ENCODE assay signal across 1 cellular context in the genomic region with DNA sequence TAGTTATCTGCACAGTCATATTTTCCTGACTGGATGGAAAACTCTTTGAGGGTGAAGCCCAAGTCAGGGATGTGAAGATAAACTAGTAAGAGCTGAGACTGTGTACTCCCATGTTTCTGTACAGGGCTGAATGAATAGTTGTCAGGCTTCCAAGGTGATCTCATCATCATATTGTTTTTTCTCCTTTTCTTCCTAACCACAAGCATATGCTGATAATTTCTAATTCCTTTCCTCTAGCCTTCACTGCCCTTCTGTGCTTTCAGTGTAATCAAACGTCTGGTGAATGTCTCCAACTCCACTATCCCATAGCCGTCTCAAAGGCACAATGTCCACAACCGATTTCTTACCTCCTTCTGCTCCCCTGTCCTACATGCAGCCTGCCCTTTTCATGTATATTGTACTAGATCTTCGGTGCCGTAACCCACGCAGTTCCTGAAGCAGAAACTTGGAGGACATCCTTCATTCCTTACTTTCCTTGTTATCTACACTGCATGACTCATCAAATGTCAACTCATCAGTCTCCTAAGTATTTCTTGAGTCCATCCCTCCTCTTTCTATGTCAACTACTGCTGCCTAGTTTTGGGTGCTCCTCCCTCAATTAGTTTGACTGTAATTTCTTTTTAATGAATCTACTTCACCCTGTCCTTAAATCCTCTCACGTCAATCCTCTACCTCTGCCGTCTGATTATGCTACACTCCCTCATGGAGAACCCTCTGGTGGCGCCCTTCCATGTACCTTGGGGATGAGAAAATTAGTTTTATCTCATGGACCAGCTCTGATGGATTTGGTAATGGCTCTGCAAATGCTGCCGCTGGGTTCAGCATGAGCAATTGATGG.
TF ChIP-seq lines count a peak whose summit lies in the region.

No MANE protein-coding gene starts in this region.

TF ChIP-seq in HEK293, 187 proteins besides CTCF, POLR2A, EP300 and RAD21 (continued from another document and continues in another):
- TF ChIP-seq, protein P1, sequence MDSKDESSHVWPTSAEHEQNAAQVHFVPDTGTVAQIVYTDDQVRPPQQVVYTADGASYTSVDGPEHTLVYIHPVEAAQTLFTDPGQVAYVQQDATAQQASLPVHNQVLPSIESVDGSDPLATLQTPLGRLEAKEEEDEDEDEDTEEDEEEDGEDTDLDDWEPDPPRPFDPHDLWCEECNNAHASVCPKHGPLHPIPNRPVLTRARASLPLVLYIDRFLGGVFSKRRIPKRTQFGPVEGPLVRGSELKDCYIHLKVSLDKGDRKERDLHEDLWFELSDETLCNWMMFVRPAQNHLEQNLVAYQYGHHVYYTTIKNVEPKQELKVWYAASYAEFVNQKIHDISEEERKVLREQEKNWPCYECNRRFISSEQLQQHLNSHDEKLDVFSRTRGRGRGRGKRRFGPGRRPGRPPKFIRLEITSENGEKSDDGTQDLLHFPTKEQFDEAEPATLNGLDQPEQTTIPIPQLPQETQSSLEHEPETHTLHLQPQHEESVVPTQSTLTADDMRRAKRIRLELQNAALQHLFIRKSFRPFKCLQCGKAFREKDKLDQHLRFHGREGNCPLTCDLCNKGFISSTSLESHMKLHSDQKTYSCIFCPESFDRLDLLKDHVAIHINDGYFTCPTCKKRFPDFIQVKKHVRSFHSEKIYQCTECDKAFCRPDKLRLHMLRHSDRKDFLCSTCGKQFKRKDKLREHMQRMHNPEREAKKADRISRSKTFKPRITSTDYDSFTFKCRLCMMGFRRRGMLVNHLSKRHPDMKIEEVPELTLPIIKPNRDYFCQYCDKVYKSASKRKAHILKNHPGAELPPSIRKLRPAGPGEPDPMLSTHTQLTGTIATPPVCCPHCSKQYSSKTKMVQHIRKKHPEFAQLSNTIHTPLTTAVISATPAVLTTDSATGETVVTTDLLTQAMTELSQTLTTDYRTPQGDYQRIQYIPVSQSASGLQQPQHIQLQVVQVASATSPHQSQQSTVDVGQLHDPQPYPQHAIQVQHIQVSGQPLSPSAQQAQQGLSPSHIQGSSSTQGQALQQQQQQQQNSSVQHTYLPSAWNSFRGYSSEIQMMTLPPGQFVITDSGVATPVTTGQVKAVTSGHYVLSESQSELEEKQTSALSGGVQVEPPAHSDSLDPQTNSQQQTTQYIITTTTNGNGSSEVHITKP (tag by site-specific recombination; IDR thresholded peaks at IDR 0.05), result peak; percentile 80
- TF ChIP-seq, protein P2, sequence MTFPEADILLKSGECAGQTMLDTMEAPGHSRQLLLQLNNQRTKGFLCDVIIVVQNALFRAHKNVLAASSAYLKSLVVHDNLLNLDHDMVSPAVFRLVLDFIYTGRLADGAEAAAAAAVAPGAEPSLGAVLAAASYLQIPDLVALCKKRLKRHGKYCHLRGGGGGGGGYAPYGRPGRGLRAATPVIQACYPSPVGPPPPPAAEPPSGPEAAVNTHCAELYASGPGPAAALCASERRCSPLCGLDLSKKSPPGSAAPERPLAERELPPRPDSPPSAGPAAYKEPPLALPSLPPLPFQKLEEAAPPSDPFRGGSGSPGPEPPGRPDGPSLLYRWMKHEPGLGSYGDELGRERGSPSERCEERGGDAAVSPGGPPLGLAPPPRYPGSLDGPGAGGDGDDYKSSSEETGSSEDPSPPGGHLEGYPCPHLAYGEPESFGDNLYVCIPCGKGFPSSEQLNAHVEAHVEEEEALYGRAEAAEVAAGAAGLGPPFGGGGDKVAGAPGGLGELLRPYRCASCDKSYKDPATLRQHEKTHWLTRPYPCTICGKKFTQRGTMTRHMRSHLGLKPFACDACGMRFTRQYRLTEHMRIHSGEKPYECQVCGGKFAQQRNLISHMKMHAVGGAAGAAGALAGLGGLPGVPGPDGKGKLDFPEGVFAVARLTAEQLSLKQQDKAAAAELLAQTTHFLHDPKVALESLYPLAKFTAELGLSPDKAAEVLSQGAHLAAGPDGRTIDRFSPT (tag by site-specific recombination; IDR thresholded peaks at IDR 0.05), result peak; percentile 77
- TF ChIP-seq, protein P3, sequence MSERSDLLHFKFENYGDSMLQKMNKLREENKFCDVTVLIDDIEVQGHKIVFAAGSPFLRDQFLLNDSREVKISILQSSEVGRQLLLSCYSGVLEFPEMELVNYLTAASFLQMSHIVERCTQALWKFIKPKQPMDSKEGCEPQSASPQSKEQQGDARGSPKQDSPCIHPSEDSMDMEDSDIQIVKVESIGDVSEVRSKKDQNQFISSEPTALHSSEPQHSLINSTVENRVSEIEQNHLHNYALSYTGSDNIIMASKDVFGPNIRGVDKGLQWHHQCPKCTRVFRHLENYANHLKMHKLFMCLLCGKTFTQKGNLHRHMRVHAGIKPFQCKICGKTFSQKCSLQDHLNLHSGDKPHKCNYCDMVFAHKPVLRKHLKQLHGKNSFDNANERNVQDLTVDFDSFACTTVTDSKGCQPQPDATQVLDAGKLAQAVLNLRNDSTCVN (tag by site-specific recombination; optimal IDR thresholded peaks at IDR 0.05), result no peak
- TF ChIP-seq ZNF341 (tag by site-specific recombination; IDR thresholded peaks at IDR 0.05; ENCODE audit: low read depth) (no peak), HOXC10 (CRISPR knock-in tag; IDR thresholded peaks at IDR 0.05) (no peak), ZNF184 (tag by site-specific recombination; IDR thresholded peaks at IDR 0.05) (0 out of 2 replicates have a peak, but pooled peaks have one; percentile 24), ZFP37 (tag by site-specific recombination; IDR thresholded peaks at IDR 0.05) (peak; percentile 88), ZNF624 (tag by site-specific recombination; IDR thresholded peaks at IDR 0.05) (no peak), IKZF3 (tag by site-specific recombination; IDR thresholded peaks at IDR 0.05) (peak; percentile 57; the same call in 1 of the 2 replicates), ZNF473 (tag by site-specific recombination; IDR thresholded peaks at IDR 0.05) (no peak), KLF9 (tag by site-specific recombination; IDR thresholded peaks at IDR 0.05; ENCODE audit: low read depth) (no peak; the same call in 1 of the 2 replicates), ZSCAN16 (tag by site-specific recombination; IDR thresholded peaks at IDR 0.05) (no peak), ZNF677 (tag by site-specific recombination; IDR thresholded peaks at IDR 0.05) (no peak), ZIC2 (tag by site-specific recombination; IDR thresholded peaks at IDR 0.05) (no peak), ZNF112 (tag by site-specific recombination; IDR thresholded peaks at IDR 0.05) (no peak), KLF7 (tag by site-specific recombination; IDR thresholded peaks at IDR 0.05; ENCODE audit: borderline replicate concordance) (no peak), SP2 (tag by site-specific recombination; IDR thresholded peaks at IDR 0.05) (no peak), ZNF248 (tag by site-specific recombination; IDR thresholded peaks at IDR 0.05) (no peak), ZNF768 (tag by site-specific recombination; IDR thresholded peaks at IDR 0.05) (no peak), FEZF1 (tag by site-specific recombination; IDR thresholded peaks at IDR 0.05) (peak; percentile 49; the same call in 1 of the 2 replicates), ZNF558 (tag by site-specific recombination; IDR thresholded peaks at IDR 0.05) (peak; percentile 74; the same call in 1 of the 2 replicates), WT1 (tag by site-specific recombination; IDR thresholded peaks at IDR 0.05) (peak; percentile 100), ZNF391 (tag by site-specific recombination; IDR thresholded peaks at IDR 0.05; ENCODE audit: borderline replicate concordance, low read depth) (0 out of 2 replicates have a peak, but pooled peaks have one; percentile 15), ZSCAN30 (tag by site-specific recombination; IDR thresholded peaks at IDR 0.05) (0 out of 2 replicates have a peak, but pooled peaks have one; percentile 16), TRIM28 (IDR thresholded peaks at IDR 0.05; ENCODE audit: borderline replicate concordance, low read length) (peak; percentile 54), OSR2 (tag by site-specific recombination; IDR thresholded peaks at IDR 0.05) (peak; percentile 87), ZNF121 (tag by site-specific recombination; IDR thresholded peaks at IDR 0.05) (no peak), BCL11B (tag by site-specific recombination; IDR thresholded peaks at IDR 0.05; ENCODE audit: low read depth) (no peak), YY2 (tag by site-specific recombination; IDR thresholded peaks at IDR 0.05) (peak; percentile 45; the same call in 1 of the 2 replicates), ZNF747 (tag by site-specific recombination; IDR thresholded peaks at IDR 0.05) (no peak), KLF8 (tag by site-specific recombination; IDR thresholded peaks at IDR 0.05) (peak; percentile 80)
- TF ChIP-seq, protein P4, sequence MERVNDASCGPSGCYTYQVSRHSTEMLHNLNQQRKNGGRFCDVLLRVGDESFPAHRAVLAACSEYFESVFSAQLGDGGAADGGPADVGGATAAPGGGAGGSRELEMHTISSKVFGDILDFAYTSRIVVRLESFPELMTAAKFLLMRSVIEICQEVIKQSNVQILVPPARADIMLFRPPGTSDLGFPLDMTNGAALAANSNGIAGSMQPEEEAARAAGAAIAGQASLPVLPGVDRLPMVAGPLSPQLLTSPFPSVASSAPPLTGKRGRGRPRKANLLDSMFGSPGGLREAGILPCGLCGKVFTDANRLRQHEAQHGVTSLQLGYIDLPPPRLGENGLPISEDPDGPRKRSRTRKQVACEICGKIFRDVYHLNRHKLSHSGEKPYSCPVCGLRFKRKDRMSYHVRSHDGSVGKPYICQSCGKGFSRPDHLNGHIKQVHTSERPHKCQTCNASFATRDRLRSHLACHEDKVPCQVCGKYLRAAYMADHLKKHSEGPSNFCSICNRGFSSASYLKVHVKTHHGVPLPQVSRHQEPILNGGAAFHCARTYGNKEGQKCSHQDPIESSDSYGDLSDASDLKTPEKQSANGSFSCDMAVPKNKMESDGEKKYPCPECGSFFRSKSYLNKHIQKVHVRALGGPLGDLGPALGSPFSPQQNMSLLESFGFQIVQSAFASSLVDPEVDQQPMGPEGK (tag by site-specific recombination; IDR thresholded peaks at IDR 0.05), result peak; percentile 50; the same call in 1 of the 2 replicates
- TF ChIP-seq, protein P5, sequence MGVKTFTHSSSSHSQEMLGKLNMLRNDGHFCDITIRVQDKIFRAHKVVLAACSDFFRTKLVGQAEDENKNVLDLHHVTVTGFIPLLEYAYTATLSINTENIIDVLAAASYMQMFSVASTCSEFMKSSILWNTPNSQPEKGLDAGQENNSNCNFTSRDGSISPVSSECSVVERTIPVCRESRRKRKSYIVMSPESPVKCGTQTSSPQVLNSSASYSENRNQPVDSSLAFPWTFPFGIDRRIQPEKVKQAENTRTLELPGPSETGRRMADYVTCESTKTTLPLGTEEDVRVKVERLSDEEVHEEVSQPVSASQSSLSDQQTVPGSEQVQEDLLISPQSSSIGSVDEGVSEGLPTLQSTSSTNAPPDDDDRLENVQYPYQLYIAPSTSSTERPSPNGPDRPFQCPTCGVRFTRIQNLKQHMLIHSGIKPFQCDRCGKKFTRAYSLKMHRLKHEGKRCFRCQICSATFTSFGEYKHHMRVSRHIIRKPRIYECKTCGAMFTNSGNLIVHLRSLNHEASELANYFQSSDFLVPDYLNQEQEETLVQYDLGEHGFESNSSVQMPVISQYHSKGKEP (tag by site-specific recombination; IDR thresholded peaks at IDR 0.05), result peak; percentile 45; the same call in 1 of the 2 replicates
- TF ChIP-seq, protein P6, sequence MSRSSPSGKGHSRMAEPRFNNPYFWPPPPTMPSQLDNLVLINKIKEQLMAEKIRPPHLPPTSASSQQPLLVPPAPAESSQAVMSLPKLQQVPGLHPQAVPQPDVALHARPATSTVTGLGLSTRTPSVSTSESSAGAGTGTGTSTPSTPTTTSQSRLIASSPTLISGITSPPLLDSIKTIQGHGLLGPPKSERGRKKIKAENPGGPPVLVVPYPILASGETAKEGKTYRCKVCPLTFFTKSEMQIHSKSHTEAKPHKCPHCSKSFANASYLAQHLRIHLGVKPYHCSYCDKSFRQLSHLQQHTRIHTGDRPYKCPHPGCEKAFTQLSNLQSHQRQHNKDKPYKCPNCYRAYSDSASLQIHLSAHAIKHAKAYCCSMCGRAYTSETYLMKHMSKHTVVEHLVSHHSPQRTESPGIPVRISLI (tag by site-specific recombination; IDR thresholded peaks at IDR 0.05), result peak; percentile 95
- TF ChIP-seq, protein P7, sequence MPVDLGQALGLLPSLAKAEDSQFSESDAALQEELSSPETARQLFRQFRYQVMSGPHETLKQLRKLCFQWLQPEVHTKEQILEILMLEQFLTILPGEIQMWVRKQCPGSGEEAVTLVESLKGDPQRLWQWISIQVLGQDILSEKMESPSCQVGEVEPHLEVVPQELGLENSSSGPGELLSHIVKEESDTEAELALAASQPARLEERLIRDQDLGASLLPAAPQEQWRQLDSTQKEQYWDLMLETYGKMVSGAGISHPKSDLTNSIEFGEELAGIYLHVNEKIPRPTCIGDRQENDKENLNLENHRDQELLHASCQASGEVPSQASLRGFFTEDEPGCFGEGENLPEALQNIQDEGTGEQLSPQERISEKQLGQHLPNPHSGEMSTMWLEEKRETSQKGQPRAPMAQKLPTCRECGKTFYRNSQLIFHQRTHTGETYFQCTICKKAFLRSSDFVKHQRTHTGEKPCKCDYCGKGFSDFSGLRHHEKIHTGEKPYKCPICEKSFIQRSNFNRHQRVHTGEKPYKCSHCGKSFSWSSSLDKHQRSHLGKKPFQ (tag by site-specific recombination; IDR thresholded peaks at IDR 0.05), result no peak
- TF ChIP-seq, protein P8, sequence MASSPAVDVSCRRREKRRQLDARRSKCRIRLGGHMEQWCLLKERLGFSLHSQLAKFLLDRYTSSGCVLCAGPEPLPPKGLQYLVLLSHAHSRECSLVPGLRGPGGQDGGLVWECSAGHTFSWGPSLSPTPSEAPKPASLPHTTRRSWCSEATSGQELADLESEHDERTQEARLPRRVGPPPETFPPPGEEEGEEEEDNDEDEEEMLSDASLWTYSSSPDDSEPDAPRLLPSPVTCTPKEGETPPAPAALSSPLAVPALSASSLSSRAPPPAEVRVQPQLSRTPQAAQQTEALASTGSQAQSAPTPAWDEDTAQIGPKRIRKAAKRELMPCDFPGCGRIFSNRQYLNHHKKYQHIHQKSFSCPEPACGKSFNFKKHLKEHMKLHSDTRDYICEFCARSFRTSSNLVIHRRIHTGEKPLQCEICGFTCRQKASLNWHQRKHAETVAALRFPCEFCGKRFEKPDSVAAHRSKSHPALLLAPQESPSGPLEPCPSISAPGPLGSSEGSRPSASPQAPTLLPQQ (tag by site-specific recombination; IDR thresholded peaks at IDR 0.05), result peak; percentile 69
- TF ChIP-seq, protein P9, sequence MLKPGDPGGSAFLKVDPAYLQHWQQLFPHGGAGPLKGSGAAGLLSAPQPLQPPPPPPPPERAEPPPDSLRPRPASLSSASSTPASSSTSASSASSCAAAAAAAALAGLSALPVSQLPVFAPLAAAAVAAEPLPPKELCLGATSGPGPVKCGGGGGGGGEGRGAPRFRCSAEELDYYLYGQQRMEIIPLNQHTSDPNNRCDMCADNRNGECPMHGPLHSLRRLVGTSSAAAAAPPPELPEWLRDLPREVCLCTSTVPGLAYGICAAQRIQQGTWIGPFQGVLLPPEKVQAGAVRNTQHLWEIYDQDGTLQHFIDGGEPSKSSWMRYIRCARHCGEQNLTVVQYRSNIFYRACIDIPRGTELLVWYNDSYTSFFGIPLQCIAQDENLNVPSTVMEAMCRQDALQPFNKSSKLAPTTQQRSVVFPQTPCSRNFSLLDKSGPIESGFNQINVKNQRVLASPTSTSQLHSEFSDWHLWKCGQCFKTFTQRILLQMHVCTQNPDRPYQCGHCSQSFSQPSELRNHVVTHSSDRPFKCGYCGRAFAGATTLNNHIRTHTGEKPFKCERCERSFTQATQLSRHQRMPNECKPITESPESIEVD (tag by site-specific recombination; IDR thresholded peaks at IDR 0.05), result peak; percentile 95
